ENCODE assay signal across 31 cellular contexts in genomic region chr9:110984890-110985437, GRCh38. TPM values are rescaled to one million over a fixed set of nuclear protein-coding genes. Genes with fewer than 3 reads are reported as not detected.
"Had no signal": no experiment of that assay in that cellular context is flagged by ENCODE, and none has a peak within 500 bp of the region (broad histone marks: within the 10 kb centered on the region; RNA-seq: fewer than 3 reads in every experiment).

No MANE protein-coding gene starts in this region.

- H3K4me1 Mint-ChIP-seq: activated CD4-positive, alpha-beta T cell treated with anti-CD3 and anti-CD28 coated beads for 36 hours; natural killer cell; T-helper 17 cell had no signal

- ATAC-seq: activated CD4-positive, alpha-beta T cell treated with anti-CD3 and anti-CD28 coated beads for 36 hours; activated CD8-positive, alpha-beta T cell treated with anti-CD3 and anti-CD28 coated beads, Interleukin-2, amount 10 ng/mL, durations not matched to agents 7 days and 5 days; body of pancreas; gastroesophageal sphincter; left lung; lower lobe of right lung; natural killer cell; pancreas; sciatic nerve; stimulated activated naive CD8-positive, alpha-beta T cell treated with anti-CD3 and anti-CD28 coated beads, Interleukin-15, Interleukin-2, amounts not matched to agents 100 U/mL and 50 U/mL, for 24 hours; T-helper 17 cell had no signal

- H3K9me3 ChIP-seq: adrenal gland, body of pancreas, gastroesophageal sphincter, left lung, lower lobe of right lung, pancreas, prostate gland, testis, transverse colon had no signal

- H3K4me2 ChIP-seq: hepatocyte had no signal

- H3K27ac ChIP-seq: adrenal gland, body of pancreas, gastroesophageal sphincter, hepatocyte, left lung, lower lobe of right lung, pancreas, prostate gland, skin epidermis, testis, transverse colon had no signal

- H3K9me3 Mint-ChIP-seq: natural killer cell had no signal

- H3K27ac Mint-ChIP-seq: activated B cell treated with CpG ODN at 0.5 μM for 24 hours; activated CD4-positive, alpha-beta T cell treated with anti-CD3 and anti-CD28 coated beads for 36 hours; activated CD8-positive, alpha-beta T cell treated with anti-CD3 and anti-CD28 coated beads, Interleukin-2, amount 10 ng/mL, durations not matched to agents 7 days and 5 days; activated naive CD8-positive, alpha-beta T cell; natural killer cell; T-helper 17 cell had no signal

- DNase-seq: activated B cell treated with CpG ODN at 0.5 μM for 24 hours; activated CD4-positive, alpha-beta T cell treated with anti-CD3 and anti-CD28 coated beads for 36 hours; activated CD8-positive, alpha-beta T cell treated with anti-CD3 and anti-CD28 coated beads, Interleukin-2, amount 10 ng/mL, durations not matched to agents 7 days and 5 days; activated effector memory CD4-positive, alpha-beta T cell treated with Interleukin-2 at 50 U/mL for 16 hours; activated naive CD4-positive, alpha-beta T cell treated with Interleukin-2 at 50 U/mL for 16 hours; adrenal gland; aorta; body of pancreas; dermis blood vessel endothelial cell; effector memory CD4-positive, alpha-beta T cell; erythroblast; kidney glomerular epithelial cell; left lung; lower lobe of right lung; mesenchymal stem cell; natural killer cell; pancreas; retina; stimulated activated CD4-positive, alpha-beta T cell treated with anti-CD3 and anti-CD28 coated beads, Interleukin-12 subunit alpha, Interleukin-12 subunit beta, amount 100 ng/mL, for 4 hours; stimulated activated CD4-positive, alpha-beta T cell treated with anti-CD3 and anti-CD28 coated beads, Interleukin-4, amount 100 ng/mL, for 1 hour; stimulated activated naive CD8-positive, alpha-beta T cell treated with anti-CD3 and anti-CD28 coated beads, Interleukin-15, Interleukin-2, amounts not matched to agents 100 U/mL and 50 U/mL, for 24 hours; T-helper 17 cell; T1000; testis; transverse colon had no signal

- H3K4me3 ChIP-seq: adrenal gland, body of pancreas, gastroesophageal sphincter, hepatocyte, left lung, lower lobe of right lung, pancreas, prostate gland, skin epidermis, testis, transverse colon had no signal

- H3K4me1 ChIP-seq: adrenal gland, left lung, pancreas, prostate gland, testis had no signal

- H3K27me3 Mint-ChIP-seq: activated B cell treated with CpG ODN at 0.5 μM for 24 hours; activated CD4-positive, alpha-beta T cell treated with anti-CD3 and anti-CD28 coated beads for 36 hours; activated naive CD8-positive, alpha-beta T cell; T-helper 17 cell had no signal

- H3K4me3 Mint-ChIP-seq: activated B cell treated with CpG ODN at 0.5 μM for 24 hours; activated CD4-positive, alpha-beta T cell treated with anti-CD3 and anti-CD28 coated beads for 36 hours; activated CD8-positive, alpha-beta T cell treated with anti-CD3 and anti-CD28 coated beads, Interleukin-2, amount 10 ng/mL, durations not matched to agents 7 days and 5 days; activated naive CD8-positive, alpha-beta T cell; natural killer cell; T-helper 17 cell had no signal

- H3K36me3 ChIP-seq: adrenal gland, gastroesophageal sphincter, left lung, lower lobe of right lung, pancreas, prostate gland, transverse colon had no signal

- H3K27me3 ChIP-seq: adrenal gland, body of pancreas, gastroesophageal sphincter, hepatocyte, left lung, pancreas, testis, transverse colon had no signal

- H3K36me3 Mint-ChIP-seq: activated naive CD8-positive, alpha-beta T cell; natural killer cell had no signal

- H2AFZ ChIP-seq: hepatocyte had no signal

RNA-seq across cellular contexts. Expression of gene LPAR1, which starts 53.3 kb away (rescaled TPM):
- total RNA-seq: activated B cell treated with CpG ODN at 0.5 μM for 24 hours; activated CD4-positive, alpha-beta T cell treated with anti-CD3 and anti-CD28 coated beads for 36 hours; activated CD8-positive, alpha-beta T cell treated with anti-CD3 and anti-CD28 coated beads, Interleukin-2, amount 10 ng/mL, durations not matched to agents 7 days and 5 days; T-helper 17 cell had no signal
